ENCODE assay signal across 9 cellular contexts in genomic region chr20:5073154-5074049, GRCh38. TPM values are rescaled to one million over a fixed set of nuclear protein-coding genes. Genes with fewer than 3 reads are reported as not detected.
DNase-seq lines count a peak whose midpoint lies in the region; ATAC-seq, FAIRE-seq and TF ChIP-seq lines count a peak whose summit lies in the region.
"Had no signal": no experiment of that assay in that cellular context is flagged by ENCODE, and none has a peak within 500 bp of the region (broad histone marks: within the 10 kb centered on the region; RNA-seq: fewer than 3 reads in every experiment).

No MANE protein-coding gene starts in this region.

- peaks cover 0 to 22% (median 0%) of the 10 kb centered on the region in 4 donors for H3K4me1 ChIP-seq in Peyer's patch
- H3K4me1 ChIP-seq in endothelial cell of umbilical vein (ENCODE audit: control insufficient read depth, extremely low read depth, insufficient read depth, low read length), result peaks cover 10% of the 10 kb centered on the region
- H3K4me1 ChIP-seq in muscle layer of colon (ENCODE audit: insufficient read depth, low read length), result peaks cover 10% of the 10 kb centered on the region

- H3K4me3 ChIP-seq in Peyer's patch (no peak overlapping the region), endothelial cell of umbilical vein (replicated peaks in 1 of 3; ENCODE audit: insufficient read depth in 1 of 3, low read depth in 1 of 3, low read length in 3 of 3) (no peak overlapping the region), muscle layer of colon (ENCODE audit: low read depth in 1 of 2, low read length in 2 of 2) (no peak overlapping the region)

- no peaks in the 10 kb centered on the region for H3K36me3 ChIP-seq in Peyer's patch
- H3K36me3 ChIP-seq in endothelial cell of umbilical vein (ENCODE audit: control insufficient read depth in 2 of 2, extremely low read depth in 1 of 2, insufficient read depth in 2 of 2, low read length in 2 of 2), result no peaks in the 10 kb centered on the region
- H3K36me3 ChIP-seq in muscle layer of colon (ENCODE audit: insufficient read depth, low read length), result no peaks in the 10 kb centered on the region

- CTCF ChIA-PET in endothelial cell of umbilical vein (lab: Charles Lee), result interaction anchor here (0.6 to 2.6 kb wide), 5 partner anchors 14 to 311 kb away, joined by 3 to 8 read pairs (median 4); no protein-coding TSS in a partner anchor

- FAIRE-seq in endothelial cell of umbilical vein (lab: Jason Lieb, UNC), result peak; percentile 61

- TF ChIP-seq POLR2A in Peyer's patch (IDR thresholded peaks at IDR 0.05) (no peak), endothelial cell of umbilical vein (IDR thresholded peaks at IDR 0.05; ENCODE audit: low read depth, low read length) (no peak)

- no TSS peak for BruUV-seq in endothelial cell of umbilical vein (replicated peaks; lab: Mats Ljungman, UMichigan)

- H3K9ac ChIP-seq in endothelial cell of umbilical vein (replicated peaks; ENCODE audit: extremely low read depth, insufficient read depth, low read length) (no peak overlapping the region), muscle layer of colon (ENCODE audit: low read length) (no peak overlapping the region)

- intact Hi-C loops in endothelial cell of umbilical vein (cut with micrococcal nuclease), result no loop called here

- H3K79me2 ChIP-seq in endothelial cell of umbilical vein (ENCODE audit: control insufficient read depth, insufficient read depth, low read length), result no peaks in the 10 kb centered on the region

- dilution Hi-C loops in endothelial cell of umbilical vein (cut with MboI; ENCODE audit: extremely low pct_ligation_motif_present, low sequenced_read_pairs), result no loop called here

- no peak overlapping the region for H3K4me2 ChIP-seq in endothelial cell of umbilical vein (ENCODE audit: insufficient read depth, low read length)

- TF ChIP-seq CTCF in Peyer's patch (IDR thresholded peaks at IDR 0.05) (no peak), endothelial cell of umbilical vein (IDR thresholded peaks at IDR 0.05; ENCODE audit: extremely low read depth in 1 of 2, insufficient read depth in 1 of 2, low read depth in 1 of 2, low read length in 2 of 2) (no peak), GM10266 (IDR thresholded peaks at IDR 0.05; ENCODE audit: control insufficient read depth, insufficient read depth, low read depth, missing control alignments) (no peak)

- POLR2A ChIA-PET in endothelial cell of umbilical vein (lab: Charles Lee), result no interaction called here

- H3K27ac ChIP-seq in Peyer's patch (peak overlapping the region in 2 of 4 donors; percentile 36 to 55), endothelial cell of umbilical vein (ENCODE audit: insufficient read depth, low read depth, low read length) (no peak overlapping the region), muscle layer of colon (ENCODE audit: low read depth, low read length) (peak overlapping the region; percentile 19)

- DNase-seq in NCI-H510A treated with DMSO at 0.1 percent for 48 hours (lab: John Stamatoyannopoulos, UW) (peak; percentile 11), NCI-H510A (lab: John Stamatoyannopoulos, UW) (no peak), Peyer's patch (peak in 2 of 3 donors; percentile 87 to 88), endothelial cell of umbilical vein (ENCODE audit: low read depth, low spot score) (peak; percentile 13), GM10266 (ENCODE audit: extremely low spot score) (no peak)
- DNase-seq: activated B cell treated with CpG ODN at 0.5 μM for 24 hours had no signal

- H4K20me1 ChIP-seq in endothelial cell of umbilical vein (replicated peaks; ENCODE audit: control insufficient read depth, extremely low read depth, insufficient read depth, low read length), result no peaks in the 10 kb centered on the region

- peak overlapping the region; percentile 73 for H2AFZ ChIP-seq in endothelial cell of umbilical vein (ENCODE audit: low read depth, low read length)

- no peaks in the 10 kb centered on the region for H3K27me3 ChIP-seq in Peyer's patch
- H3K27me3 ChIP-seq in endothelial cell of umbilical vein (ENCODE audit: control insufficient read depth in 2 of 2, insufficient read depth in 2 of 2, low read length in 2 of 2), result no peaks in the 10 kb centered on the region
- H3K27me3 ChIP-seq in muscle layer of colon (ENCODE audit: control insufficient read depth in 1 of 2, insufficient read depth in 2 of 2, low read length in 2 of 2), result no peaks in the 10 kb centered on the region

- no peaks in the 10 kb centered on the region for H3K9me1 ChIP-seq in endothelial cell of umbilical vein (replicated peaks; ENCODE audit: control insufficient read depth, extremely low read depth, insufficient read depth, low read length)

- H3K9me3 ChIP-seq in Peyer's patch (no peaks in the 10 kb centered on the region), endothelial cell of umbilical vein (replicated peaks; ENCODE audit: control insufficient read depth, insufficient read depth, low read length) (no peaks in the 10 kb centered on the region), muscle layer of colon (ENCODE audit: low read length) (no peaks in the 10 kb centered on the region)

- ATAC-seq in HG03442 (IDR thresholded peaks at IDR 0.05; ENCODE audit: unreplicated experiment), result no peak
- no peak for ATAC-seq in GM21423 (IDR thresholded peaks at IDR 0.05; ENCODE audit: unreplicated experiment)

TF ChIP-seq in endothelial cell of umbilical vein, 7 proteins besides CTCF, POLR2A, EP300 and RAD21:
- no peak for TF ChIP-seq GATA2 (IDR thresholded peaks at IDR 0.05; ENCODE audit: insufficient read depth, insufficient read length, low read depth, low read length)
- TF ChIP-seq POLR2AphosphoS5 (IDR thresholded peaks at IDR 0.05; ENCODE audit: insufficient read depth, low read depth, low read length), result no peak
- no peak for TF ChIP-seq EZH2 (IDR thresholded peaks at IDR 0.05; ENCODE audit: borderline replicate concordance, low read depth, low read length, severe bottlenecking)
- no peak for TF ChIP-seq MYC (IDR thresholded peaks at IDR 0.05; ENCODE audit: low read depth, low read length)

RNA-seq across cellular contexts. Expression of gene TMEM230, which starts 39.5 kb away (rescaled TPM):
- 10 to 100 TPM; 46.5 to 90.8 (median 62.9) TPM for total RNA-seq in Peyer's patch
- 80.5 and 93.3 TPM in 2 replicates for total RNA-seq in endothelial cell of umbilical vein
- 139 and 146 TPM in 2 replicates for polyA plus RNA-seq in endothelial cell of umbilical vein
- polyA plus RNA-seq in endothelial cell of umbilical vein (2011; cell fraction: cytosol; rRNA removed), result 131 and 137 TPM in 2 replicates
- 37.7 and 42.2 TPM in 2 replicates for polyA plus RNA-seq in endothelial cell of umbilical vein (2011; cell fraction: nucleus; rRNA removed)
- polyA plus RNA-seq in endothelial cell of umbilical vein (2012), result 134 and 142 TPM in 2 replicates
- polyA minus RNA-seq in endothelial cell of umbilical vein, result 78.7 and 82.3 TPM in 2 replicates
- polyA minus RNA-seq in endothelial cell of umbilical vein (2011; cell fraction: cytosol; rRNA and poly(A)+ RNA removed), result 17.3 TPM
- 19.9 and 20.0 TPM in 2 replicates for polyA minus RNA-seq in endothelial cell of umbilical vein (2011; cell fraction: nucleus; rRNA and poly(A)+ RNA removed)

RNA-seq across cellular contexts. Expression of gene PCNA, which starts 46.4 kb away (rescaled TPM):
- total RNA-seq in Peyer's patch, result 100 to 1,000 TPM in 1 of 4 donors, 10 to 100 TPM in 3; 23.3 to 103 (median 46.0) TPM
- 161 and 175 TPM in 2 replicates for total RNA-seq in endothelial cell of umbilical vein
- 261 and 295 TPM in 2 replicates for polyA plus RNA-seq in endothelial cell of umbilical vein
- 260 and 295 TPM in 2 replicates for polyA plus RNA-seq in endothelial cell of umbilical vein (2011; cell fraction: cytosol; rRNA removed)
- 125 and 178 TPM in 2 replicates for polyA plus RNA-seq in endothelial cell of umbilical vein (2011; cell fraction: nucleus; rRNA removed)
- 108 and 212 TPM in 2 replicates for polyA plus RNA-seq in endothelial cell of umbilical vein (2012)
- polyA minus RNA-seq in endothelial cell of umbilical vein, result 94.7 and 108 TPM in 2 replicates
- polyA minus RNA-seq in endothelial cell of umbilical vein (2011; cell fraction: cytosol; rRNA and poly(A)+ RNA removed), result 273 TPM
- polyA minus RNA-seq in endothelial cell of umbilical vein (2011; cell fraction: nucleus; rRNA and poly(A)+ RNA removed), result 36.3 and 38.9 TPM in 2 replicates

RNA-seq across cellular contexts. Expression of gene CDS2, which starts 53.4 kb away (rescaled TPM):
- total RNA-seq in Peyer's patch, result 10 to 100 TPM; 18.2 to 24.6 (median 22.2) TPM
- 48.1 and 49.0 TPM in 2 replicates for total RNA-seq in endothelial cell of umbilical vein
- 39.5 and 47.0 TPM in 2 replicates for polyA plus RNA-seq in endothelial cell of umbilical vein
- 22.9 and 24.9 TPM in 2 replicates for polyA plus RNA-seq in endothelial cell of umbilical vein (2011; cell fraction: cytosol; rRNA removed)
- polyA plus RNA-seq in endothelial cell of umbilical vein (2011; cell fraction: nucleus; rRNA removed), result 19.1 and 25.9 TPM in 2 replicates
- polyA plus RNA-seq in endothelial cell of umbilical vein (2012), result 30.0 and 30.7 TPM in 2 replicates
- 122 and 166 TPM in 2 replicates for polyA minus RNA-seq in endothelial cell of umbilical vein
- 7.8 TPM for polyA minus RNA-seq in endothelial cell of umbilical vein (2011; cell fraction: cytosol; rRNA and poly(A)+ RNA removed)
- 20.5 and 42.7 TPM in 2 replicates for polyA minus RNA-seq in endothelial cell of umbilical vein (2011; cell fraction: nucleus; rRNA and poly(A)+ RNA removed)

Comparison
In these comparisons a context has a peak if more than half of its experiments do, and no peak if none do; other contexts are left out.
1. DNase-seq: peak in NCI-H510A treated with DMSO at 0.1 percent for 48 hours (single experiment), Peyer's patch (2 of 3) and endothelial cell of umbilical vein (single experiment); none in NCI-H510A (single experiment) and GM10266 (single experiment).